ENCODE assay signal across 12 cellular contexts in the genomic region with DNA sequence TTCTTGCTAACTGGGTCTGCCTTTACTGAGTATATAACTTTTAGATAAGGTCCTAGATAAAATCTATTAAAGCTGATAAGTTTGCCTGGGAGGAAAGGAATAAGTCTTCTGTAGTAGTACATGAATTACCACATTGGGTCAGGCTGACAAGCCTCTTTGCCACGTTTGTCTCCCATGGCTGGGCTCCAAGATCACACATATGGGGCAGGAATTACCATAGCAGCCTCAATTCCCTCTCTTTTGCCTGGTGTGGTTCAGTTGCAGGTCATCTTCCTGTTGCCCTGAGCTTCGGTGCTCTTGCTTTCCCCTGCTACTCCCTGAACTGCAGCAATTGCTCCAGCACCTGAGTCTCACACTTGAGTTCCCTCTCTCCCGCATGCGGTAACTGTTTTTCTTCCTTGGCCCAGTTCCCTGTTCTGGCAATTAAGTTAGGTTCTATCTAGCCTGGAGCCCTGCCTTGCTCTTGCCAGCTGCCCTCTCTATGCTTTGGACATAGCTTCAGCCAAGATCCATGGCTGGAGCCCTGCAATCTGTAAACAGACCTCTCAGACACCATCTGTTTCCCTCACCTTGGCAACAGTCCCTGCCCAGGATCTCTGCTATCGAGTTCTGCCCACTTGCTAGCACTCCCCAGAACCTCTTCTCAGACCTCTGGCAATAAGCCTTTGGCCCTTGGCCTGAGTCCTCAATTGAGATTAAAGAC. TPM values are rescaled to one million over a fixed set of nuclear protein-coding genes. Genes with fewer than 3 reads are reported as not detected.
DNase-seq lines count a peak whose midpoint lies in the region; ATAC-seq and TF ChIP-seq lines count a peak whose summit lies in the region.
"Had no signal": no experiment of that assay in that cellular context is flagged by ENCODE, and none has a peak within 500 bp of the region (broad histone marks: within the 10 kb centered on the region; RNA-seq: fewer than 3 reads in every experiment).

No MANE protein-coding gene starts in this region.

- no peak overlapping the region for H3K27ac ChIP-seq in endodermal cell (ENCODE audit: low read depth, low read length)
- H3K27ac ChIP-seq in osteoblast (ENCODE audit: low read depth, low read length), result peak overlapping the region; percentile 49
- H3K27ac ChIP-seq in trophoblast cell (ENCODE audit: low read depth, low read length), result no peak overlapping the region
- no peak overlapping the region for H3K27ac ChIP-seq in neuronal stem cell (replicated peaks; ENCODE audit: low read length)
- H3K27ac ChIP-seq: cardiac muscle cell, thoracic aorta had no signal

- H4K12ac ChIP-seq in trophoblast cell (ENCODE audit: low read depth, low read length), result no peak overlapping the region

- no peaks in the 10 kb centered on the region for H3K79me1 ChIP-seq in trophoblast cell (ENCODE audit: low read length)
- H3K79me1 ChIP-seq in neuronal stem cell (ENCODE audit: low read depth, low read length), result peaks cover 1% of the 10 kb centered on the region

- no peak overlapping the region for H3K4me3 ChIP-seq in endodermal cell (ENCODE audit: low read length)
- no peak overlapping the region for H3K4me3 ChIP-seq in osteoblast (ENCODE audit: insufficient read depth, low read length)
- H3K4me3 ChIP-seq in trophoblast cell (ENCODE audit: low read depth, low read length), result no peak overlapping the region
- no peak overlapping the region for H3K4me3 ChIP-seq in neuronal stem cell (ENCODE audit: low read length in 2 of 2)
- H3K4me3 ChIP-seq: cardiac muscle cell, thoracic aorta had no signal

- H3K9me3 Mint-ChIP-seq in endodermal cell (peaks cover 1% of the 10 kb centered on the region), T-cell (peaks cover 0 to 3% (median 0%) of the 10 kb centered on the region in 3 donors)

- no peaks in the 10 kb centered on the region for H3K36me3 Mint-ChIP-seq in endodermal cell (ENCODE audit: low read depth)
- no peaks in the 10 kb centered on the region for H3K36me3 Mint-ChIP-seq in T-cell
- H3K36me3 Mint-ChIP-seq: CD4-positive, alpha-beta memory T cell had no signal

- DNase-seq in DMS79 (lab: John Stamatoyannopoulos, UW), result peak; percentile 99
- DNase-seq in NCI-H510A (lab: John Stamatoyannopoulos, UW), result peak; percentile 56
- DNase-seq in endodermal cell, result no peak
- DNase-seq in osteoblast (ENCODE audit: insufficient read length, low spot score, missing footprints), result no peak
- DNase-seq in germinal center (ENCODE audit: low spot score), result no peak
- no peak for DNase-seq in trophoblast cell
- no peak for DNase-seq in neuronal stem cell (ENCODE audit: low spot score)
- no peak for DNase-seq in T-cell
- DNase-seq: CD4-positive, alpha-beta memory T cell; stimulated activated CD4-positive, alpha-beta T cell treated with anti-CD3 and anti-CD28 coated beads, Interleukin-15, amount 100 ng/mL, for 24 hours had no signal

- peaks cover 7% of the 10 kb centered on the region for H3K27me3 ChIP-seq in endodermal cell (ENCODE audit: control insufficient read depth, insufficient read depth, low read length, poor library complexity, severe bottlenecking)
- no peaks in the 10 kb centered on the region for H3K27me3 ChIP-seq in osteoblast (ENCODE audit: insufficient read depth, low read length)
- H3K27me3 ChIP-seq in trophoblast cell (ENCODE audit: insufficient read depth, low read length), result no peaks in the 10 kb centered on the region
- peaks cover 0 to 6% (median 0%) of the 10 kb centered on the region in 3 experiments for H3K27me3 ChIP-seq in neuronal stem cell (ENCODE audit: control insufficient read depth in 3 of 3, insufficient read depth in 3 of 3, low read depth in 1 of 3, low read length in 3 of 3)
- H3K27me3 ChIP-seq: cardiac muscle cell had no signal

- H3K4ac ChIP-seq in trophoblast cell (ENCODE audit: low read depth, low read length) (no peak overlapping the region), neuronal stem cell (ENCODE audit: low read length) (no peak overlapping the region)

- H2BK12ac ChIP-seq in trophoblast cell (ENCODE audit: low read length) (no peak overlapping the region), neuronal stem cell (ENCODE audit: low read length) (no peak overlapping the region)

- no peak overlapping the region for H3K14ac ChIP-seq in trophoblast cell (ENCODE audit: low read length)
- H3K14ac ChIP-seq in neuronal stem cell (ENCODE audit: low read length), result no peak overlapping the region

- ATAC-seq in T-cell (replicated peaks in 1 of 4), result no peak

- H2BK120ac ChIP-seq in trophoblast cell (ENCODE audit: insufficient read depth, low read length, poor library complexity) (no peak overlapping the region), neuronal stem cell (ENCODE audit: low read depth, low read length) (no peak overlapping the region)

- H3K23ac ChIP-seq in trophoblast cell (ENCODE audit: low read length) (no peak overlapping the region), neuronal stem cell (ENCODE audit: low read depth, low read length, poor library complexity) (no peak overlapping the region)

- no peaks in the 10 kb centered on the region for H3K9me3 ChIP-seq in endodermal cell (ENCODE audit: control insufficient read depth, low read length)
- H3K9me3 ChIP-seq in osteoblast (ENCODE audit: low read depth, low read length), result no peaks in the 10 kb centered on the region
- no peaks in the 10 kb centered on the region for H3K9me3 ChIP-seq in trophoblast cell (ENCODE audit: insufficient read depth, low read depth, low read length)
- no peaks in the 10 kb centered on the region for H3K9me3 ChIP-seq in neuronal stem cell (replicated peaks in 1 of 2; ENCODE audit: control insufficient read depth in 2 of 2, insufficient read depth in 1 of 2, low read depth in 1 of 2, low read length in 2 of 2)
- H3K9me3 ChIP-seq: thoracic aorta had no signal

- H3K27me3 Mint-ChIP-seq in endodermal cell (ENCODE audit: insufficient read depth), result peaks cover 11% of the 10 kb centered on the region
- H3K27me3 Mint-ChIP-seq in T-cell, result peaks cover 41 to 48% of the 10 kb centered on the region in 2 donors

- H4K20me1 ChIP-seq in osteoblast (ENCODE audit: insufficient read depth, low read length), result no peaks in the 10 kb centered on the region

- H2AK5ac ChIP-seq in trophoblast cell (ENCODE audit: low read length) (no peak overlapping the region), neuronal stem cell (ENCODE audit: low read depth, low read length) (no peak overlapping the region)

- CTCF ChIA-PET in T-cell (lab: Charles Lee), result interaction anchor here in 1 of 2 donors (1.0 kb wide), 1 partner anchor 53 kb away, joined by 3 read pairs; no protein-coding TSS in a partner anchor

- H2AFZ ChIP-seq in osteoblast (ENCODE audit: low read length) (no peak overlapping the region), trophoblast cell (ENCODE audit: insufficient read depth, low read length, poor library complexity) (no peak overlapping the region), neuronal stem cell (ENCODE audit: low read length) (no peak overlapping the region)

- H3K18ac ChIP-seq in trophoblast cell (ENCODE audit: low read length), result no peak overlapping the region
- no peak overlapping the region for H3K18ac ChIP-seq in neuronal stem cell (ENCODE audit: low read length)

- no peak overlapping the region for H3K9ac ChIP-seq in endodermal cell (ENCODE audit: extremely low read depth, low read length, poor library complexity, severe bottlenecking)
- H3K9ac ChIP-seq in trophoblast cell (ENCODE audit: low read length), result no peak overlapping the region
- no peak overlapping the region for H3K9ac ChIP-seq in neuronal stem cell (ENCODE audit: low read depth, low read length, poor library complexity)

- TF ChIP-seq CTCF in endodermal cell (conservative IDR thresholded peaks at IDR 0.05), result no peak
- no peak for TF ChIP-seq CTCF in osteoblast (IDR thresholded peaks at IDR 0.05; ENCODE audit: extremely low read depth, low read depth, low read length)

- H3K4me1 ChIP-seq in endodermal cell (ENCODE audit: control insufficient read depth, insufficient read depth, low read length) (peaks cover 3% of the 10 kb centered on the region), osteoblast (ENCODE audit: insufficient read depth, low read length) (peaks cover 8% of the 10 kb centered on the region), trophoblast cell (ENCODE audit: control insufficient read depth in 1 of 2, insufficient read depth in 2 of 2, low read length in 2 of 2) (no peaks in the 10 kb centered on the region), neuronal stem cell (ENCODE audit: control insufficient read depth in 2 of 2, insufficient read depth in 1 of 2, low read depth in 1 of 2, low read length in 2 of 2) (no peaks in the 10 kb centered on the region)

- H2BK5ac ChIP-seq in trophoblast cell (ENCODE audit: low read depth, low read length, poor library complexity) (no peak overlapping the region), neuronal stem cell (ENCODE audit: low read length) (no peak overlapping the region)

- H3K79me2 ChIP-seq in osteoblast (ENCODE audit: insufficient read depth, low read length) (no peaks in the 10 kb centered on the region), trophoblast cell (ENCODE audit: control insufficient read depth, insufficient read depth, low read length, poor library complexity) (no peaks in the 10 kb centered on the region)

- H3K36me3 ChIP-seq in endodermal cell (ENCODE audit: control insufficient read depth, insufficient read depth, low read length) (no peaks in the 10 kb centered on the region), osteoblast (ENCODE audit: insufficient read depth, low read length) (no peaks in the 10 kb centered on the region), trophoblast cell (ENCODE audit: control insufficient read depth in 1 of 2, insufficient read depth in 2 of 2, low read length in 2 of 2) (no peaks in the 10 kb centered on the region), neuronal stem cell (replicated peaks in 1 of 2; ENCODE audit: control insufficient read depth in 2 of 2, insufficient read depth in 2 of 2, low read length in 2 of 2) (no peaks in the 10 kb centered on the region)
- H3K36me3 ChIP-seq: cardiac muscle cell, thoracic aorta had no signal

- H3K4me3 Mint-ChIP-seq in endodermal cell (no peak overlapping the region), T-cell (no peak overlapping the region)
- H3K4me3 Mint-ChIP-seq: CD4-positive, alpha-beta memory T cell had no signal

- WGBS in endodermal cell (ENCODE audit: insufficient coverage in 1 of 2, insufficient read length in 1 of 2), 2 experiments, result 70 to 85% methylated on average over 5 of the region's 5 CpGs
- WGBS in trophoblast cell (ENCODE audit: extremely low coverage, insufficient coverage, insufficient read length), result no CpG with 5 or more reads among the region's 5 CpGs
- no CpG with 5 or more reads among the region's 5 CpGs for WGBS in neuronal stem cell (ENCODE audit: extremely low coverage in 2 of 2, insufficient read length in 2 of 2, insufficient replicate concordance in 1 of 2), 2 donors

- no peak overlapping the region for H4K8ac ChIP-seq in trophoblast cell (ENCODE audit: low read depth, low read length)
- no peak overlapping the region for H4K8ac ChIP-seq in neuronal stem cell (ENCODE audit: low read depth, low read length)

- no peak overlapping the region for H3K4me2 ChIP-seq in osteoblast (ENCODE audit: insufficient read depth, low read length)
- no peak overlapping the region for H3K4me2 ChIP-seq in trophoblast cell (ENCODE audit: low read length)
- no peak overlapping the region for H3K4me2 ChIP-seq in neuronal stem cell (ENCODE audit: insufficient read depth, low read length, poor library complexity, severe bottlenecking)

- H3K27ac Mint-ChIP-seq in endodermal cell (peak overlapping the region; percentile 7), T-cell (no peak overlapping the region)

- no peak overlapping the region for H2BK15ac ChIP-seq in neuronal stem cell (ENCODE audit: low read length)

- H4K91ac ChIP-seq in trophoblast cell (ENCODE audit: low read depth, low read length), result no peak overlapping the region
- H4K91ac ChIP-seq in neuronal stem cell (ENCODE audit: low read depth, low read length, poor library complexity), result no peak overlapping the region

- H3K4me1 Mint-ChIP-seq in endodermal cell (peaks cover 17% of the 10 kb centered on the region), T-cell (no peaks in the 10 kb centered on the region)
- H3K4me1 Mint-ChIP-seq: CD4-positive, alpha-beta memory T cell had no signal

- POLR2A ChIA-PET in T-cell (lab: Charles Lee), result no interaction called here

RNA-seq across cellular contexts. Expression of a gene that starts 5.8 kb away (rescaled TPM):
- total RNA-seq in endodermal cell, result 1 to 10 TPM in 1 of 2 donors, under 1 TPM in 1; 0.69 to 1.3 TPM
- 3.7 TPM for polyA plus RNA-seq in endodermal cell (2013, experiment 1 of 2)
- polyA plus RNA-seq in endodermal cell (2013, experiment 2 of 2), result 4.1 TPM
- 52.5 and 62.2 TPM in 2 replicates for total RNA-seq in osteoblast
- polyA plus RNA-seq in trophoblast cell (2013), result 1.3 and 1.5 TPM in 2 replicates
- polyA plus RNA-seq in neuronal stem cell (2013, experiment 1 of 2), result 2.0 TPM
- polyA plus RNA-seq in neuronal stem cell (2013, experiment 2 of 2), result 2.1 TPM
- total RNA-seq in T-cell, result under 1 TPM in 1 of 5 donors, not detected in 4; 0.29 TPM
- total RNA-seq: CD4-positive, alpha-beta memory T cell had no signal

RNA-seq across cellular contexts. Expression of a gene that starts 8.5 kb away (rescaled TPM):
- total RNA-seq in endodermal cell (1 to 10 TPM; 2.2 to 3.4 TPM), osteoblast (25.7 and 27.7 TPM in 2 replicates), T-cell (10 to 100 TPM; 13.9 to 16.9 (median 14.9) TPM)
- polyA plus RNA-seq in endodermal cell (2013, experiment 1 of 2), result 7.0 TPM
- 6.9 TPM for polyA plus RNA-seq in endodermal cell (2013, experiment 2 of 2)
- polyA plus RNA-seq in trophoblast cell (2013), result 4.9 and 5.3 TPM in 2 replicates
- 2.6 TPM for polyA plus RNA-seq in neuronal stem cell (2013, experiment 1 of 2)
- 2.6 TPM for polyA plus RNA-seq in neuronal stem cell (2013, experiment 2 of 2)

Comparison
In these comparisons a context has a peak if more than half of its experiments do, and no peak if none do; other contexts are left out.
1. DNase-seq: peak in DMS79 (single experiment) and NCI-H510A (single experiment); none in endodermal cell (single experiment), osteoblast (single experiment), germinal center (single experiment), trophoblast cell (0 of 2), neuronal stem cell (single experiment) and T-cell (0 of 34).
2. RNA of a gene that starts 5.8 kb away (total RNA-seq): 52.5 to 62.2 TPM in osteoblast; 0.69 to 1.3 TPM in endodermal cell and 0.29 TPM in T-cell; every median in the first group is over 10 times any median in the second.